In the genomic region with DNA sequence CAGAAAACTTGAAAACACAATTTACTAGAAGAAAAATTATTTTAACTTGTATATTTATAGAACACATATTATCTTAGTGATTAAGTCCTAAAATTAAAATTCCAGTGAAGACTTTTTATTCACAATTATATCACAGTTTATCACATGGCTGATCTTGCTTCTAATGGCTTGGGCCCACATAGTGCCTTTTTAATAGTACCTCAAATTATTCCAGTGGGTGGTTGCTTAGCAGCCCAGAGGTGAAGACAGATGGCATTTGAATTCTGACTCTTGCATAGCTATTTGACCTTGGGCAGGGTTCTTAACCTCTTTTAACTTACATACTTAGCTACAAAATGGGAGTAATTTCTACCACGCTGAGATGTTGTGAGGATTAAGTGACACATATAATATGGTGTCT, we compare ENCODE assay signal across 26 cellular contexts.
"Had no signal": no experiment of that assay in that cellular context is flagged by ENCODE, and none has a peak within 500 bp of the region (broad histone marks: within the 10 kb centered on the region; RNA-seq: fewer than 3 reads in every experiment).

No MANE protein-coding gene starts in this region.

- ATAC-seq: naive thymus-derived CD8-positive, alpha-beta T cell; natural killer cell treated with Interleukin-12 subunit alpha and Interleukin-12 subunit beta and Interleukin-15 and Interleukin-18, amount 100 ng/mL, for 72 hours; pancreas; right cardiac atrium; right lobe of liver; stimulated activated effector memory CD8-positive, alpha-beta T cell treated with anti-CD3 and anti-CD28 coated beads, Interleukin-12 subunit alpha, Interleukin-12 subunit beta, amount 100 ng/mL, for 72 hours; stimulated activated naive B cell treated with anti-CD40 and anti-IgM and Interleukin-4, amounts not matched to agents 10 μg/mL and 1 μg/mL and 100 μg/mL, for 72 hours; stimulated activated naive CD8-positive, alpha-beta T cell treated with anti-CD3 and anti-CD28 coated beads, Interleukin-15, amount 100 ng/mL, for 72 hours had no signal

- H3K4me1 Mint-ChIP-seq: naive B cell; naive thymus-derived CD8-positive, alpha-beta T cell; nephron progenitor cell; stimulated activated effector memory CD8-positive, alpha-beta T cell treated with anti-CD3 and anti-CD28 coated beads, Interleukin-12 subunit alpha, Interleukin-12 subunit beta, amount 100 ng/mL, for 72 hours; stimulated activated naive B cell treated with anti-CD40 and anti-IgM and Interleukin-4, amounts not matched to agents 10 μg/mL and 1 μg/mL and 100 μg/mL, for 72 hours; stimulated activated naive CD8-positive, alpha-beta T cell treated with anti-CD3 and anti-CD28 coated beads, Interleukin-15, amount 100 ng/mL, for 72 hours had no signal

- H3K27ac ChIP-seq: neutrophil, pancreas, right lobe of liver, sigmoid colon, suprapubic skin, testis, tibial artery, transverse colon had no signal

- H3K27me3 ChIP-seq: neutrophil, pancreas, right lobe of liver, sigmoid colon, suprapubic skin, testis, tibial artery, transverse colon had no signal

- H3K36me3 ChIP-seq: neutrophil, pancreas, prostate gland, right lobe of liver, sigmoid colon, suprapubic skin, tibial artery, transverse colon had no signal

- H3K36me3 Mint-ChIP-seq: naive B cell; naive thymus-derived CD8-positive, alpha-beta T cell; natural killer cell treated with Interleukin-12 subunit alpha and Interleukin-12 subunit beta and Interleukin-15 and Interleukin-18, amount 100 ng/mL, for 72 hours; stimulated activated effector memory CD8-positive, alpha-beta T cell treated with anti-CD3 and anti-CD28 coated beads, Interleukin-12 subunit alpha, Interleukin-12 subunit beta, amount 100 ng/mL, for 72 hours; stimulated activated naive B cell treated with anti-CD40 and anti-IgM and Interleukin-4, amounts not matched to agents 10 μg/mL and 1 μg/mL and 100 μg/mL, for 72 hours; type B pancreatic cell had no signal

- H3K9me3 Mint-ChIP-seq: naive B cell; naive thymus-derived CD8-positive, alpha-beta T cell; natural killer cell treated with Interleukin-12 subunit alpha and Interleukin-12 subunit beta and Interleukin-15 and Interleukin-18, amount 100 ng/mL, for 72 hours; nephron progenitor cell; neural crest cell; stimulated activated effector memory CD8-positive, alpha-beta T cell treated with anti-CD3 and anti-CD28 coated beads, Interleukin-12 subunit alpha, Interleukin-12 subunit beta, amount 100 ng/mL, for 72 hours; stimulated activated naive B cell treated with anti-CD40 and anti-IgM and Interleukin-4, amounts not matched to agents 10 μg/mL and 1 μg/mL and 100 μg/mL, for 72 hours; stimulated activated naive CD8-positive, alpha-beta T cell treated with anti-CD3 and anti-CD28 coated beads, Interleukin-15, amount 100 ng/mL, for 72 hours; type B pancreatic cell had no signal

- H3K9me3 ChIP-seq: neutrophil, pancreas, prostate gland, right lobe of liver, sigmoid colon, suprapubic skin, testis, tibial artery, transverse colon had no signal

- DNase-seq: naive B cell; naive thymus-derived CD8-positive, alpha-beta T cell; nephron progenitor cell; pancreas; right cardiac atrium; right lobe of liver; sigmoid colon; small intestine; stimulated activated CD4-positive, alpha-beta T cell treated with anti-CD3 and anti-CD28 coated beads, Interleukin-15, amount 100 ng/mL, for 24 hours; stimulated activated CD4-positive, alpha-beta T cell treated with anti-CD3 and anti-CD28 coated beads, Interleukin-2, amount 100 ng/mL, for 24 hours; stimulated activated CD4-positive, alpha-beta T cell treated with anti-CD3 and anti-CD28 coated beads, Interleukin-2, amount 100 ng/mL, for 48 hours; stimulated activated CD4-positive, alpha-beta T cell treated with anti-CD3 and anti-CD28 coated beads, Interleukin-4, amount 100 ng/mL, for 24 hours; stimulated activated naive B cell treated with anti-CD40 and anti-IgM and Interleukin-4, amounts not matched to agents 10 μg/mL and 1 μg/mL and 100 μg/mL, for 72 hours; stimulated activated naive CD4-positive, alpha-beta T cell treated with Interleukin-2 at 50 U/mL for 16 hours; stimulated activated naive CD8-positive, alpha-beta T cell treated with anti-CD3 and anti-CD28 coated beads, Interleukin-15, amount 100 ng/mL, for 72 hours; substantia nigra; testis; tibial artery; transverse colon had no signal

- H3K4me1 ChIP-seq: pancreas, prostate gland, right lobe of liver, sigmoid colon, testis, transverse colon had no signal

- H3K27me3 Mint-ChIP-seq: naive thymus-derived CD8-positive, alpha-beta T cell; natural killer cell treated with Interleukin-12 subunit alpha and Interleukin-12 subunit beta and Interleukin-15 and Interleukin-18, amount 100 ng/mL, for 72 hours; stimulated activated naive B cell treated with anti-CD40 and anti-IgM and Interleukin-4, amounts not matched to agents 10 μg/mL and 1 μg/mL and 100 μg/mL, for 72 hours; stimulated activated naive CD8-positive, alpha-beta T cell treated with anti-CD3 and anti-CD28 coated beads, Interleukin-15, amount 100 ng/mL, for 72 hours had no signal

- H3K4me3 ChIP-seq: pancreas, prostate gland, right lobe of liver, sigmoid colon, suprapubic skin, testis, tibial artery, transverse colon had no signal

- H3K27ac Mint-ChIP-seq: naive B cell; naive thymus-derived CD8-positive, alpha-beta T cell; natural killer cell treated with Interleukin-12 subunit alpha and Interleukin-12 subunit beta and Interleukin-15 and Interleukin-18, amount 100 ng/mL, for 72 hours; nephron progenitor cell; stimulated activated effector memory CD8-positive, alpha-beta T cell treated with anti-CD3 and anti-CD28 coated beads, Interleukin-12 subunit alpha, Interleukin-12 subunit beta, amount 100 ng/mL, for 72 hours; stimulated activated naive B cell treated with anti-CD40 and anti-IgM and Interleukin-4, amounts not matched to agents 10 μg/mL and 1 μg/mL and 100 μg/mL, for 72 hours; stimulated activated naive CD8-positive, alpha-beta T cell treated with anti-CD3 and anti-CD28 coated beads, Interleukin-15, amount 100 ng/mL, for 72 hours; type B pancreatic cell had no signal

- H3K4me3 Mint-ChIP-seq: naive thymus-derived CD8-positive, alpha-beta T cell; natural killer cell treated with Interleukin-12 subunit alpha and Interleukin-12 subunit beta and Interleukin-15 and Interleukin-18, amount 100 ng/mL, for 72 hours; nephron progenitor cell; neural crest cell; stimulated activated effector memory CD8-positive, alpha-beta T cell treated with anti-CD3 and anti-CD28 coated beads, Interleukin-12 subunit alpha, Interleukin-12 subunit beta, amount 100 ng/mL, for 72 hours; stimulated activated naive B cell treated with anti-CD40 and anti-IgM and Interleukin-4, amounts not matched to agents 10 μg/mL and 1 μg/mL and 100 μg/mL, for 72 hours; stimulated activated naive CD8-positive, alpha-beta T cell treated with anti-CD3 and anti-CD28 coated beads, Interleukin-15, amount 100 ng/mL, for 72 hours; type B pancreatic cell had no signal
